ENCODE assay signal across 26 cellular contexts in the genomic region with DNA sequence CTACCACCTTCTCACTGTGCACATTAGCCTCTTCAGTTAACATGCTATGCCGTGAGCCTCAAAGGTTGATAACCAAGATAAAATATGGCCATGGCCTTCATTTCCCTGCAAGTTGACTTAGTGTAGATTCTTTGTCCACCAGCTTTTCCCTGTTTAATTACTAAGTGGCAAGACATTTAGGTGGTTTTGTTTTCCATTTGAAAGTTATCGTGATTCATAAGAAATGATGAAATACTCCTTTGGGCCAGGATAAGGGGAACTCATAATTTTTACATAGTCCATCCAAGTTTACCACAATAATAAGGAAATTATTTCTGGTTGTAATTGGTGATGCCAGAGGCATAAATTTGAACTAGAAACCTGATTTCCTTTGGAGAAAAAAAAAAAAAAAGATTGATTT.
"Had no signal": no experiment of that assay in that cellular context is flagged by ENCODE, and none has a peak within 500 bp of the region (broad histone marks: within the 10 kb centered on the region; RNA-seq: fewer than 3 reads in every experiment).

No MANE protein-coding gene starts in this region.

- H3K36me3 ChIP-seq: gastrocnemius medialis, neutrophil, pancreas, right lobe of liver, suprapubic skin, transverse colon, upper lobe of right lung, uterus had no signal

- H3K4me3 ChIP-seq: coronary artery, gastrocnemius medialis, lung, mucosa of descending colon, pancreas, right lobe of liver, suprapubic skin, transverse colon, upper lobe of right lung, uterus had no signal

- H3K4me1 ChIP-seq: gastrocnemius medialis, pancreas, right lobe of liver, suprapubic skin, transverse colon, upper lobe of right lung, uterus had no signal

- H3K27ac ChIP-seq: coronary artery, gastrocnemius medialis, neutrophil, pancreas, right lobe of liver, suprapubic skin, transverse colon, upper lobe of right lung, uterus had no signal

- H3K9me3 ChIP-seq: gastrocnemius medialis, neutrophil, pancreas, right lobe of liver, transverse colon, upper lobe of right lung, uterus had no signal

- ATAC-seq: gastrocnemius medialis; left lobe of liver; mucosa of descending colon; natural killer cell treated with Interleukin-12 subunit alpha and Interleukin-12 subunit beta and Interleukin-15 and Interleukin-18, amount 100 ng/mL, for 72 hours; pancreas; right lobe of liver; stimulated activated naive CD8-positive, alpha-beta T cell treated with anti-CD3 and anti-CD28 coated beads, Interleukin-15, amount 100 ng/mL, for 72 hours; upper lobe of right lung had no signal

- H3K27me3 ChIP-seq: gastrocnemius medialis, neutrophil, pancreas, right lobe of liver, suprapubic skin, transverse colon, upper lobe of right lung, uterus had no signal

- DNase-seq: dermis blood vessel endothelial cell; effector memory CD4-positive, alpha-beta T cell; gastrocnemius medialis; head of caudate nucleus; kidney; mesenchymal stem cell; mucosa of descending colon; naive B cell; pancreas; retina; right lobe of liver; small intestine; stimulated activated CD4-positive, alpha-beta T cell treated with anti-CD3 and anti-CD28 coated beads, Interleukin-15, amount 100 ng/mL, for 24 hours; stimulated activated CD4-positive, alpha-beta T cell treated with anti-CD3 and anti-CD28 coated beads, Interleukin-2, amount 100 ng/mL, for 48 hours; stimulated activated CD8-positive, alpha-beta memory T cell treated with anti-CD3 and anti-CD28 coated beads, Interleukin-4, amount 100 ng/mL, for 48 hours; stimulated activated naive CD4-positive, alpha-beta T cell; stimulated activated naive CD8-positive, alpha-beta T cell treated with anti-CD3 and anti-CD28 coated beads, Interleukin-15, amount 100 ng/mL, for 72 hours; transverse colon; upper lobe of right lung; uterus had no signal
